8 cellular contexts compared by ENCODE assay signal in genomic region chr15:77633134-77633912, GRCh38. TPM values are rescaled to one million over a fixed set of nuclear protein-coding genes. Genes with fewer than 3 reads are reported as not detected.
DNase-seq lines count a peak whose midpoint lies in the region; ATAC-seq and TF ChIP-seq lines count a peak whose summit lies in the region.

No MANE protein-coding gene starts in this region.

- BruUV-seq in PC-9 (replicated peaks; lab: Mats Ljungman, UMichigan): no TSS peak

- H3K27me3 Mint-ChIP-seq in activated T-helper 17 cell treated with anti-CD3 and anti-CD28 coated beads, Interleukin-2, amount 50 U/mL, for 72 hours: peaks cover 36% of the 10 kb centered on the region
- peaks cover 38 to 43% of the 10 kb centered on the region in 2 donors for H3K27me3 Mint-ChIP-seq in natural killer cell treated with Interleukin-12 subunit alpha and Interleukin-12 subunit beta and Interleukin-15 and Interleukin-18, amount 100 ng/mL, for 72 hours

- TF ChIP-seq CTCF in PC-9 (conservative IDR thresholded peaks at IDR 0.05): peak; percentile 96
- peak; percentile 100 for TF ChIP-seq CTCF in fibroblast of the aortic adventitia (IDR thresholded peaks at IDR 0.05; ENCODE audit: insufficient read depth, low read length)

- H3K27me3 ChIP-seq in PC-9 (ENCODE audit: insufficient read depth, low read depth): peaks cover 52% of the 10 kb centered on the region

- peak; percentile 69 for ATAC-seq in GM18909 (IDR thresholded peaks at IDR 0.05; ENCODE audit: poor library complexity, unreplicated experiment)
- peak; percentile 89 for ATAC-seq in activated T-helper 17 cell treated with anti-CD3 and anti-CD28 coated beads, Interleukin-2, amount 50 U/mL, for 72 hours (replicated peaks)
- peak; percentile 87 to 95 for ATAC-seq in natural killer cell treated with Interleukin-12 subunit alpha and Interleukin-12 subunit beta and Interleukin-15 and Interleukin-18, amount 100 ng/mL, for 72 hours
- peak; percentile 75 for ATAC-seq in stimulated activated naive CD8-positive, alpha-beta T cell treated with anti-CD3 and anti-CD28 coated beads, Interleukin-15, Interleukin-2, amounts not matched to agents 100 U/mL and 50 U/mL, for 24 hours

- H4K20me1 ChIP-seq in PC-9 (ENCODE audit: insufficient read depth): no peaks in the 10 kb centered on the region

- no peaks in the 10 kb centered on the region for H3K9me2 ChIP-seq in PC-9 (ENCODE audit: insufficient read depth)

- intact Hi-C loops in PC-9 (cut with micrococcal nuclease; ENCODE audit: unreplicated experiment): loop anchor here (1.0 to 5.0 kb wide), 3 partner anchors 188 to 514 kb away; no protein-coding TSS in a partner anchor

- peak overlapping the region; percentile 42; the same call in 1 of the 2 replicates for H3K4me3 ChIP-seq in PC-9
- peak overlapping the region; percentile 53 for H3K4me3 ChIP-seq in fibroblast of the aortic adventitia (ENCODE audit: low read depth, low read length)

- peaks cover 4% of the 10 kb centered on the region for H3K4me1 Mint-ChIP-seq in activated T-helper 17 cell treated with anti-CD3 and anti-CD28 coated beads, Interleukin-2, amount 50 U/mL, for 72 hours
- peaks cover 0 to 8% of the 10 kb centered on the region in 2 donors for H3K4me1 Mint-ChIP-seq in natural killer cell treated with Interleukin-12 subunit alpha and Interleukin-12 subunit beta and Interleukin-15 and Interleukin-18, amount 100 ng/mL, for 72 hours (ENCODE audit: low read depth in 2 of 2)

- H3F3A ChIP-seq in PC-9 (ENCODE audit: insufficient read depth, low read depth): no peaks in the 10 kb centered on the region

- H2AFZ ChIP-seq in PC-9: peak overlapping the region; percentile 72; the same call in 1 of the 2 replicates

- peak overlapping the region; percentile 57 for H3K4me3 Mint-ChIP-seq in activated T-helper 17 cell treated with anti-CD3 and anti-CD28 coated beads, Interleukin-2, amount 50 U/mL, for 72 hours
- H3K4me3 Mint-ChIP-seq in natural killer cell treated with Interleukin-12 subunit alpha and Interleukin-12 subunit beta and Interleukin-15 and Interleukin-18, amount 100 ng/mL, for 72 hours: peak overlapping the region; percentile 58

- no peaks in the 10 kb centered on the region for H3K9me3 Mint-ChIP-seq in activated T-helper 17 cell treated with anti-CD3 and anti-CD28 coated beads, Interleukin-2, amount 50 U/mL, for 72 hours
- H3K9me3 Mint-ChIP-seq in natural killer cell treated with Interleukin-12 subunit alpha and Interleukin-12 subunit beta and Interleukin-15 and Interleukin-18, amount 100 ng/mL, for 72 hours: no peaks in the 10 kb centered on the region

- no peak overlapping the region for H3K27ac ChIP-seq in PC-9

- H3K79me2 ChIP-seq in PC-9 (ENCODE audit: low read depth): no peaks in the 10 kb centered on the region

- H3K4me2 ChIP-seq in PC-9: peak overlapping the region; percentile 90

- H3K9me3 ChIP-seq in PC-9 (ENCODE audit: insufficient read depth, low read depth): no peaks in the 10 kb centered on the region

- no peaks in the 10 kb centered on the region for H3K36me3 Mint-ChIP-seq in activated T-helper 17 cell treated with anti-CD3 and anti-CD28 coated beads, Interleukin-2, amount 50 U/mL, for 72 hours (ENCODE audit: low read depth)
- H3K36me3 Mint-ChIP-seq in natural killer cell treated with Interleukin-12 subunit alpha and Interleukin-12 subunit beta and Interleukin-15 and Interleukin-18, amount 100 ng/mL, for 72 hours: no peaks in the 10 kb centered on the region

- no peak overlapping the region for H3K27ac Mint-ChIP-seq in activated T-helper 17 cell treated with anti-CD3 and anti-CD28 coated beads, Interleukin-2, amount 50 U/mL, for 72 hours
- no peak overlapping the region for H3K27ac Mint-ChIP-seq in natural killer cell treated with Interleukin-12 subunit alpha and Interleukin-12 subunit beta and Interleukin-15 and Interleukin-18, amount 100 ng/mL, for 72 hours

- no peaks in the 10 kb centered on the region for H3K36me3 ChIP-seq in PC-9 (ENCODE audit: low read depth)

- CTCF ChIA-PET in PC-9 (lab: Charles Lee): interaction anchor here (0.7 to 1.5 kb wide), 5 partner anchors 9 to 576 kb away, joined by 3 to 9 read pairs (median 4); no protein-coding TSS in a partner anchor

- POLR2A ChIA-PET in PC-9 (lab: Charles Lee; ENCODE audit: unreplicated experiment): no interaction called here

- peak; percentile 44 to 63 for DNase-seq in AML-193 (lab: John Stamatoyannopoulos, UW)
- DNase-seq in HT1080 (ENCODE audit: low read depth): peak; percentile 78
- DNase-seq in PC-9: peak; percentile 43 to 90
- DNase-seq in fibroblast of the aortic adventitia (ENCODE audit: low read depth): peak; percentile 72
- DNase-seq in natural killer cell treated with Interleukin-12 subunit alpha and Interleukin-12 subunit beta and Interleukin-15 and Interleukin-18, amount 100 ng/mL, for 72 hours (ENCODE audit: low spot score): peak; percentile 78
- peak; percentile 88 for DNase-seq in stimulated activated naive CD8-positive, alpha-beta T cell treated with anti-CD3 and anti-CD28 coated beads, Interleukin-15, Interleukin-2, amounts not matched to agents 100 U/mL and 50 U/mL, for 24 hours

- H3K4me1 ChIP-seq in PC-9 (replicated peaks; ENCODE audit: insufficient read depth): no peaks in the 10 kb centered on the region

RNA-seq across cellular contexts. Expression of gene LINGO1, which starts 0.6 kb away (rescaled TPM):
- total RNA-seq in HT1080 (2014; rRNA removed; shearing (Covaris generic)): 0.10 and 0.56 TPM in 2 replicates
- polyA plus RNA-seq in HT1080 (2015; cell fraction: cytosol; rRNA removed): 3.1 and 4.1 TPM in 2 replicates
- polyA plus RNA-seq in HT1080 (2015; cell fraction: nucleus; rRNA removed): 0.85 and 0.90 TPM in 2 replicates
- total RNA-seq in PC-9 (2021): not detected in 2 replicates
- total RNA-seq in activated T-helper 17 cell treated with anti-CD3 and anti-CD28 coated beads, Interleukin-2, amount 50 U/mL, for 72 hours: not detected
- not detected in 2 replicates for total RNA-seq in fibroblast of the aortic adventitia (ENCODE audit: low replicate concordance)
- total RNA-seq in natural killer cell treated with Interleukin-12 subunit alpha and Interleukin-12 subunit beta and Interleukin-15 and Interleukin-18, amount 100 ng/mL, for 72 hours: not detected
